1 cellular context compared by ENCODE assay signal in genomic region chr9:89442016-89442415, GRCh38.
TF ChIP-seq lines count a peak whose summit lies in the region.

No MANE protein-coding gene starts in this region.

TF ChIP-seq in H1, 55 proteins besides CTCF, POLR2A, EP300 and RAD21:
- TF ChIP-seq SP1 (IDR thresholded peaks at IDR 0.05; ENCODE audit: low read depth, low read length) (no peak), SRF (IDR thresholded peaks at IDR 0.05; ENCODE audit: low read depth, low read length) (no peak)
